16 cellular contexts compared by ENCODE assay signal in genomic region chr12:72074956-72075355, GRCh38.
"Had no signal": no experiment of that assay in that cellular context is flagged by ENCODE, and none has a peak within 500 bp of the region (broad histone marks: within the 10 kb centered on the region; RNA-seq: fewer than 3 reads in every experiment).

No MANE protein-coding gene starts in this region.

- H3K36me3 ChIP-seq: neutrophil, thyroid gland had no signal

- H3K27ac Mint-ChIP-seq: endodermal cell, nephron progenitor cell, type B pancreatic cell had no signal

- H3K4me3 ChIP-seq: coronary artery, hepatocyte, skin epidermis, thyroid gland had no signal

- H3K27me3 ChIP-seq: hepatocyte, neutrophil, thyroid gland had no signal

- ATAC-seq: sciatic nerve had no signal

- H3K27ac ChIP-seq: coronary artery, hepatocyte, neutrophil, skin epidermis, thyroid gland had no signal

- H3K4me1 ChIP-seq: thyroid gland had no signal

- DNase-seq: effector CD4-positive, alpha-beta T cell; endodermal cell; erythroblast; foreskin melanocyte; head of caudate nucleus; midbrain; nephron progenitor cell; stimulated activated CD4-positive, alpha-beta T cell treated with anti-CD3 and anti-CD28 coated beads, Interleukin-2, amount 100 ng/mL, for 48 hours; stimulated activated naive CD4-positive, alpha-beta T cell treated with Interleukin-2 at 50 U/mL for 16 hours; thyroid gland had no signal

- H3K4me2 ChIP-seq: hepatocyte had no signal

- H3K4me3 Mint-ChIP-seq: endodermal cell, nephron progenitor cell, type B pancreatic cell had no signal

- H3K27me3 Mint-ChIP-seq: type B pancreatic cell had no signal

- H3K79me2 ChIP-seq: hepatocyte had no signal

- H3K9me3 ChIP-seq: thyroid gland had no signal

- H2AFZ ChIP-seq: hepatocyte had no signal
